ENCODE assay signal across 8 cellular contexts in genomic region chr6:31805939-31806469, GRCh38. TPM values are rescaled to one million over a fixed set of nuclear protein-coding genes. Genes with fewer than 3 reads are reported as not detected.
DNase-seq lines count a peak whose midpoint lies in the region; ATAC-seq and TF ChIP-seq lines count a peak whose summit lies in the region.

No MANE protein-coding gene starts in this region.

- no peak overlapping the region for H2BK20ac ChIP-seq in IMR-90 (ENCODE audit: low read depth, low read length)

- H3K27me3 Mint-ChIP-seq in chondrocyte (ENCODE audit: low read depth) = no peaks in the 10 kb centered on the region

- in situ Hi-C loops in GM13976 (cut with MboI; ENCODE audit: low sequenced_read_pairs, unreplicated experiment) (no loop called here), IMR-90 (cut with MboI; ENCODE audit: low sequenced_read_pairs) (no loop called here)

- H2BK5ac ChIP-seq in IMR-90 (ENCODE audit: low read depth, low read length, poor library complexity, severe bottlenecking) = peak overlapping the region; percentile 61

- H3K4me1 ChIP-seq in IMR-90 (ENCODE audit: control insufficient read depth, insufficient read depth, low read length) (peaks cover 3% of the 10 kb centered on the region; the same call in 1 of the 2 replicates), mucosa of stomach (ENCODE audit: control insufficient read depth, insufficient read depth, low read length) (peaks cover 14% of the 10 kb centered on the region)

- H3K4me2 ChIP-seq in IMR-90 (ENCODE audit: low read depth, low read length) = peak overlapping the region; percentile 90

- TF ChIP-seq POLR2A in IMR-90 (IDR thresholded peaks at IDR 0.05; ENCODE audit: low read depth, low read length) = no peak

- H2AFZ ChIP-seq in IMR-90 (replicated peaks; ENCODE audit: low read length, poor library complexity) = peak overlapping the region; percentile 90

- H3K36me3 Mint-ChIP-seq in chondrocyte (ENCODE audit: low read depth) = no peaks in the 10 kb centered on the region

- H4K91ac ChIP-seq in IMR-90 (ENCODE audit: insufficient read depth, low read depth, low read length) = peak overlapping the region; percentile 79

- DNase-seq in GM13976 (ENCODE audit: low spot score) (peak; percentile 39), IMR-90 (no peak), chondrocyte (ENCODE audit: low spot score) (peak; percentile 22), NCI-H2227 treated with DMSO at 0.1 percent for 48 hours (lab: John Stamatoyannopoulos, UW) (no peak), activated gamma-delta T cell treated with Interleukin-2 at 50 U/mL for 16 hours (no peak)
- DNase-seq in stimulated activated CD4-positive, alpha-beta T cell treated with anti-CD3 and anti-CD28 coated beads, Interleukin-4, amount 100 ng/mL, for 1 hour = no peak

- peak overlapping the region; percentile 46 for H3K27ac ChIP-seq in IMR-90 (ENCODE audit: insufficient read depth, low read length)

- H3K18ac ChIP-seq in IMR-90 (ENCODE audit: low read depth, low read length) = no peak overlapping the region

- H2BK120ac ChIP-seq in IMR-90 (ENCODE audit: low read depth, low read length) = no peak overlapping the region

- no peaks in the 10 kb centered on the region for H4K20me1 ChIP-seq in IMR-90 (ENCODE audit: insufficient read depth, low read length)

- 0% methylated on average over 4 of the region's 7 CpGs; no CpG with 5 or more reads in 1 of the 2 experiments for WGBS in IMR-90 (ENCODE audit: extremely low coverage in 2 of 2, insufficient read length in 1 of 2), 2 experiments

- dilution Hi-C loops in IMR-90 (cut with HindIII; ENCODE audit: low sequenced_read_pairs, unreplicated experiment) = no loop called here

- H3K9me3 ChIP-seq in IMR-90 (ENCODE audit: control insufficient read depth, insufficient read depth, low read length) (no peaks in the 10 kb centered on the region), mucosa of stomach (ENCODE audit: control insufficient read depth, low read length) (no peaks in the 10 kb centered on the region)

- peak overlapping the region; percentile 90 for H3K4ac ChIP-seq in IMR-90 (ENCODE audit: low read depth, low read length)

- no TSS peak for BruUV-seq in IMR-90 (replicated peaks; lab: Mats Ljungman, UMichigan)

- H3K9me1 ChIP-seq in IMR-90 (ENCODE audit: insufficient read depth, low read length) = no peaks in the 10 kb centered on the region; the same call in 1 of the 2 replicates

- peaks cover 15 to 29% of the 10 kb centered on the region in 2 experiments for H3K79me1 ChIP-seq in IMR-90 (ENCODE audit: low read depth in 1 of 2, low read length in 2 of 2)

- H3K56ac ChIP-seq in IMR-90 (ENCODE audit: extremely low read depth, insufficient read depth, low read length) = peak overlapping the region; percentile 94

- peak overlapping the region; percentile 57 for H3K4me3 ChIP-seq in IMR-90 (ENCODE audit: insufficient read depth, low read depth, low read length)
- peak overlapping the region; percentile 37 for H3K4me3 ChIP-seq in mucosa of stomach (ENCODE audit: low read length)

- peak overlapping the region; percentile 95 for H3K27ac Mint-ChIP-seq in chondrocyte (ENCODE audit: unreplicated experiment)

- intact Hi-C loops in IMR-90 (cut with micrococcal nuclease) = no loop called here

- peak overlapping the region; percentile 43; the same call in 1 of the 2 replicates for H4K5ac ChIP-seq in IMR-90 (ENCODE audit: low read depth, low read length)

- no peak for TF ChIP-seq RAD21 in IMR-90 (IDR thresholded peaks at IDR 0.05; ENCODE audit: low read length)

- TF ChIP-seq CTCF in GM13976 (IDR thresholded peaks at IDR 0.05; ENCODE audit: borderline replicate concordance, control extremely low read depth, extremely low read depth, insufficient read depth, missing control alignments) (no peak), IMR-90 (conservative IDR thresholded peaks at IDR 0.05; ENCODE audit: low read depth, low read length) (no peak), chondrocyte (IDR thresholded peaks at IDR 0.05) (no peak)

- H3K23ac ChIP-seq in IMR-90 (ENCODE audit: low read depth, low read length) = peak overlapping the region; percentile 65

- no peak overlapping the region for H2BK15ac ChIP-seq in IMR-90 (ENCODE audit: low read depth, low read length)

- CTCF ChIA-PET in IMR-90 (lab: Yijun Ruan, JAX) = interaction anchor here (2.5 kb wide), 1 partner anchor 10 kb away, joined by 10 read pairs; the partner anchor contains the start of gene VARS1

- peaks cover 15% of the 10 kb centered on the region for H3K4me1 Mint-ChIP-seq in chondrocyte (ENCODE audit: low read depth)

- H3K9ac ChIP-seq in IMR-90 (ENCODE audit: low read depth, low read length) (peak overlapping the region; percentile 90), mucosa of stomach (ENCODE audit: low read length) (peak overlapping the region; percentile 78)

- no peaks in the 10 kb centered on the region for H3K9me3 Mint-ChIP-seq in chondrocyte (ENCODE audit: low read depth)

- ATAC-seq in IMR-90 (ENCODE audit: low read depth) (no peak), GM21367 (IDR thresholded peaks at IDR 0.05; ENCODE audit: unreplicated experiment) (no peak)

- peak overlapping the region; percentile 86 for H2AK9ac ChIP-seq in IMR-90 (replicated peaks; ENCODE audit: low read depth, low read length, poor library complexity)

- H2AK5ac ChIP-seq in IMR-90 (ENCODE audit: low read depth, low read length) = peak overlapping the region; percentile 74

- peak overlapping the region; percentile 55 to 78 for H4K8ac ChIP-seq in IMR-90 (ENCODE audit: low read depth in 2 of 2, low read length in 2 of 2)

- H3K4me3 Mint-ChIP-seq in chondrocyte (ENCODE audit: unreplicated experiment) = peak overlapping the region; percentile 91

- H3K36me3 ChIP-seq in IMR-90 (ENCODE audit: control insufficient read depth, insufficient read depth, low read length) (peaks cover 2% of the 10 kb centered on the region; the same call in 1 of the 2 replicates), mucosa of stomach (ENCODE audit: control insufficient read depth, insufficient read depth, low read length) (no peaks in the 10 kb centered on the region)

- H3K14ac ChIP-seq in IMR-90 (replicated peaks; ENCODE audit: low read depth, low read length) = peak overlapping the region; percentile 51

- POLR2A ChIA-PET in IMR-90 (lab: Charles Lee; ENCODE audit: unreplicated experiment) = interaction anchor here (1.0 kb wide), 1 partner anchor 9 kb away, joined by 11 read pairs; the partner anchor contains the start of genes HSPA1A and HSPA1L

- H3K27me3 ChIP-seq in IMR-90 (ENCODE audit: control insufficient read depth, insufficient read depth, low read length) (no peaks in the 10 kb centered on the region), mucosa of stomach (ENCODE audit: control insufficient read depth, insufficient read depth, low read length) (no peaks in the 10 kb centered on the region)

TF ChIP-seq in IMR-90, 13 proteins besides CTCF, POLR2A, EP300 and RAD21 (continues in another document):
- TF ChIP-seq CHD1 (IDR thresholded peaks at IDR 0.05; ENCODE audit: low read depth, low read length) = no peak
- no peak for TF ChIP-seq FOS (IDR thresholded peaks at IDR 0.05; ENCODE audit: low read depth, low read length)
- no peak for TF ChIP-seq RCOR1 (IDR thresholded peaks at IDR 0.05; ENCODE audit: insufficient replicate concordance, low read length)
- no peak for TF ChIP-seq USF2 (IDR thresholded peaks at IDR 0.05; ENCODE audit: low read depth, low read length)
- no peak for TF ChIP-seq CEBPB (IDR thresholded peaks at IDR 0.05; ENCODE audit: low read depth, low read length)
- TF ChIP-seq BHLHE40 (IDR thresholded peaks at IDR 0.05; ENCODE audit: low read depth, low read length) = no peak
- TF ChIP-seq MXI1 (IDR thresholded peaks at IDR 0.05; ENCODE audit: borderline replicate concordance, low read depth, low read length) = no peak

RNA-seq across cellular contexts. Expression of gene LSM2, which starts 0.8 kb away (rescaled TPM):
- 48.0 and 56.3 TPM in 2 replicates for total RNA-seq in IMR-90 (2012; rRNA removed)
- polyA plus RNA-seq in IMR-90 (2012; rRNA removed) = 55.0 and 61.0 TPM in 2 replicates
- 54.6 and 56.8 TPM in 2 replicates for polyA plus RNA-seq in IMR-90 (2012; cell fraction: cytosol; rRNA removed)
- 13.0 and 15.1 TPM in 2 replicates for polyA plus RNA-seq in IMR-90 (2012; cell fraction: nucleus; rRNA removed; ENCODE audit: low replicate concordance)
- total RNA-seq in chondrocyte = 35.0 to 42.5 TPM (median 35.7 TPM) in 3 replicates

RNA-seq across cellular contexts. Expression of gene HSPA1L, which starts 9.1 kb away (rescaled TPM):
- 1.3 and 1.4 TPM in 2 replicates for total RNA-seq in IMR-90 (2012; rRNA removed)
- 0.97 and 1.0 TPM in 2 replicates for polyA plus RNA-seq in IMR-90 (2012; rRNA removed)
- polyA plus RNA-seq in IMR-90 (2012; cell fraction: cytosol; rRNA removed) = 0.45 and 0.54 TPM in 2 replicates
- polyA plus RNA-seq in IMR-90 (2012; cell fraction: nucleus; rRNA removed; ENCODE audit: low replicate concordance) = 0.27 and 0.68 TPM in 2 replicates
- 0.89 to 1.5 TPM (median 1.00 TPM) in 3 replicates for total RNA-seq in chondrocyte

RNA-seq across cellular contexts. Expression of gene HSPA1A, which starts 9.3 kb away (rescaled TPM):
- 94.6 and 102 TPM in 2 replicates for total RNA-seq in IMR-90 (2012; rRNA removed)
- polyA plus RNA-seq in IMR-90 (2012; rRNA removed) = 93.1 and 95.3 TPM in 2 replicates
- 64.7 and 107 TPM in 2 replicates for polyA plus RNA-seq in IMR-90 (2012; cell fraction: cytosol; rRNA removed)
- polyA plus RNA-seq in IMR-90 (2012; cell fraction: nucleus; rRNA removed; ENCODE audit: low replicate concordance) = 39.6 and 77.5 TPM in 2 replicates
- total RNA-seq in chondrocyte = 23.0 to 46.3 TPM (median 46.2 TPM) in 3 replicates

RNA-seq across cellular contexts. Expression of gene VARS1, which starts 10.5 kb away (rescaled TPM):
- total RNA-seq in IMR-90 (2012; rRNA removed) (32.2 and 41.2 TPM in 2 replicates), chondrocyte (71.1 to 101 TPM (median 71.9 TPM) in 3 replicates)
- 39.6 and 42.0 TPM in 2 replicates for polyA plus RNA-seq in IMR-90 (2012; rRNA removed)
- polyA plus RNA-seq in IMR-90 (2012; cell fraction: cytosol; rRNA removed) = 25.0 and 31.3 TPM in 2 replicates
- 49.4 and 162 TPM in 2 replicates for polyA plus RNA-seq in IMR-90 (2012; cell fraction: nucleus; rRNA removed; ENCODE audit: low replicate concordance)

RNA-seq across cellular contexts. Expression of gene HSPA1B, which starts 21.5 kb away (rescaled TPM):
- 93.6 and 118 TPM in 2 replicates for total RNA-seq in IMR-90 (2012; rRNA removed)
- 59.4 and 61.1 TPM in 2 replicates for polyA plus RNA-seq in IMR-90 (2012; rRNA removed)
- 37.3 and 63.5 TPM in 2 replicates for polyA plus RNA-seq in IMR-90 (2012; cell fraction: cytosol; rRNA removed)
- 23.4 and 49.3 TPM in 2 replicates for polyA plus RNA-seq in IMR-90 (2012; cell fraction: nucleus; rRNA removed; ENCODE audit: low replicate concordance)
- 46.8 to 57.9 TPM (median 50.4 TPM) in 3 replicates for total RNA-seq in chondrocyte

Comparison
In these comparisons a context has a peak if more than half of its experiments do, and no peak if none do; other contexts are left out.
1. DNase-seq: peak in GM13976 (single experiment) and chondrocyte (single experiment); none in IMR-90 (single experiment), NCI-H2227 treated with DMSO at 0.1 percent for 48 hours (single experiment), stimulated activated CD4-positive, alpha-beta T cell treated with anti-CD3 and anti-CD28 coated beads, Interleukin-4, amount 100 ng/mL, for 1 hour (single experiment) and activated gamma-delta T cell treated with Interleukin-2 at 50 U/mL for 16 hours (single experiment).